1 cellular context compared by ENCODE assay signal in genomic region chr17:51124641-51125503, GRCh38.
TF ChIP-seq lines count a peak whose summit lies in the region.

No MANE protein-coding gene starts in this region.

TF ChIP-seq in SK-N-SH, 30 proteins besides CTCF, POLR2A, EP300 and RAD21 (continued from another document):
- TF ChIP-seq REST (IDR thresholded peaks at IDR 0.05; ENCODE audit: low read depth, low read length) (no peak), GABPA (IDR thresholded peaks at IDR 0.05; ENCODE audit: low read depth) (no peak), IRF3 (IDR thresholded peaks at IDR 0.05; ENCODE audit: low read depth, low read length) (no peak), YY1 (IDR thresholded peaks at IDR 0.05; ENCODE audit: low read depth) (no peak), POLR2AphosphoS5 (IDR thresholded peaks at IDR 0.05; ENCODE audit: low read depth, low read length) (no peak), FOXJ3 (CRISPR knock-in tag; IDR thresholded peaks at IDR 0.05) (no peak)
